In genomic region chr7:130695840-130696239, GRCh38 we compare ENCODE assay signal across 9 cellular contexts. TPM values are rescaled to one million over a fixed set of nuclear protein-coding genes. Genes with fewer than 3 reads are reported as not detected.
A peak's percentile ranks its signal among the peaks of the same experiment; 100 is the strongest.
DNase-seq lines count a peak whose midpoint lies in the region; ATAC-seq and TF ChIP-seq lines count a peak whose summit lies in the region.
"Had no signal": no experiment of that assay in that cellular context is flagged by ENCODE, and none has a peak within 500 bp of the region (broad histone marks: within the 10 kb centered on the region; RNA-seq: fewer than 3 reads in every experiment).

No MANE protein-coding gene starts in this region.

- TF ChIP-seq CTCF in LNCAP (IDR thresholded peaks at IDR 0.05) (peak; percentile 60), mucosa of descending colon (IDR thresholded peaks at IDR 0.05) (no peak)

- no peak overlapping the region for H3K4me3 ChIP-seq in mucosa of descending colon

- no peaks in the 10 kb centered on the region for H3K4me1 ChIP-seq in mucosa of descending colon (ENCODE audit: low read depth)

- no peak for ATAC-seq in GM21515 (IDR thresholded peaks at IDR 0.05; ENCODE audit: unreplicated experiment)
- no peak for ATAC-seq in mucosa of descending colon

- H3K36me3 ChIP-seq in mucosa of descending colon (ENCODE audit: low read depth): no peaks in the 10 kb centered on the region

- DNase-seq in EH (ENCODE audit: low read depth) (peak; percentile 56), amniotic stem cell (lab: John Stamatoyannopoulos, UW) (peak; percentile 5), lung microvascular endothelial cell (ENCODE audit: low read depth in 2 of 2) (peak; percentile 57 to 60), mucosa of gallbladder (ENCODE audit: low spot score) (no peak), ureter (ENCODE audit: low spot score) (no peak), mucosa of descending colon (no peak)
- DNase-seq: naive B cell had no signal

- no peaks in the 10 kb centered on the region for H3K9me3 ChIP-seq in mucosa of descending colon

- intact Hi-C loops in mucosa of descending colon (cut with DNase I, micrococcal nuclease): no loop called here

RNA-seq across cellular contexts. Expression of gene TSGA13, which starts 9.5 kb away (rescaled TPM):
- total RNA-seq in lung microvascular endothelial cell: not detected in 2 replicates
- total RNA-seq in mucosa of gallbladder: not detected
- not detected for total RNA-seq in ureter
- total RNA-seq in mucosa of descending colon: not detected

RNA-seq across cellular contexts. Expression of gene COPG2, which starts 27.3 kb away (rescaled TPM):
- 8.3 and 13.7 TPM in 2 replicates for total RNA-seq in lung microvascular endothelial cell
- 25.8 TPM for total RNA-seq in mucosa of gallbladder
- 46.1 TPM for total RNA-seq in ureter
- total RNA-seq in mucosa of descending colon: 10 to 100 TPM; 13.8 to 20.2 (median 16.2) TPM

RNA-seq across cellular contexts. Expression of gene KLF14, which starts 38.2 kb away (rescaled TPM):
- total RNA-seq in lung microvascular endothelial cell (not detected in 2 replicates), mucosa of gallbladder (not detected), ureter (0.36 TPM), mucosa of descending colon (under 1 TPM in 1 of 3 donors, not detected in 2; 0.19 TPM)

Comparison
In these comparisons a context has a peak if more than half of its experiments do, and no peak if none do; other contexts are left out.
1. DNase-seq: peak in EH (single experiment), amniotic stem cell (single experiment) and lung microvascular endothelial cell (2 of 2); none in mucosa of gallbladder (single experiment), ureter (single experiment) and mucosa of descending colon (0 of 3).